Comparison of ENCODE assay signal across 8 cellular contexts in the genomic region with DNA sequence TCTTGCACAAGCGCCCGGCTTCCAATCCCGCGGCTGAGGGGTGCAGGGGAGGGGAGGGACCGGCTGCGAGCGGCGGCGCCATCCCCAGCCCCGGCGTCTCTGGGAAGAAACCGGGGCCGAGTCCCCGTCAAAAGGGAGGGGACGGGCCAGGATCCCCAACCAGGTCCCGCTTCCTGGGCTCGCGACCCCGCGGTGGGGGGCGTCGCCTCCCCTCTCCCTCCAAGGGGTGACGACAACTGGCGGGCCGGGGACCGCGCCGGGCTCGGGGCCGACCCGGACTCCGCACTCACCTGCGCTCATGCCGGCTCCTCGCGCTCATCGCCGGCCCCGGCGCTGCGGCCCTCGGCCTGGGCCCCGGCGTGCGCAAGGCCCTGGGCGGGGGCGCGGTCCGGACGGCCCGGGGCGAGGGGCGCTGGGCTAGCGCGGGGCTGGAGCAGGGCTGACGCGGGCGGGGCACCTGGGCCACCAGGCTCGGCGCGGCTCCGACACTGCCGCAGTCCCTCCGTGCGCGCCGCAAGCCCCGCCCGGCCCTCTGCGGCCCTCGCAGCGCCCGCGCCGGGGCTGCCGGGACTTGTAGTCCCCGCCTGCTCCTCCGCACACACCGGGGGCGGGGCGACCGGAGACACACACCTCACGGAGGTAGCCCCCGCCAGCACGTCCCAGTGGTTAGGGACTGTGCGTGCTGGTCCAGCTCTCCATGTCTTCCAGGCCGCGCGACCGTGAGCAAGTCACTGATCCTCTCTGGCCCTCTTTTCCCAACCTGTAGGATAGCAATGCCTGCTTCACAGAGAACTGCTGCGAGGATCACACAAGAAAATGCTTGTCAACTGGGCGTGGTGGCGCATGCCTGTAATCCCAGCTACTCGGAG. TPM values are rescaled to one million over a fixed set of nuclear protein-coding genes. Genes with fewer than 3 reads are reported as not detected.
DNase-seq lines count a peak whose midpoint lies in the region; ATAC-seq, FAIRE-seq and TF ChIP-seq lines count a peak whose summit lies in the region.

TSS of gene ATP13A2 (minus strand) at position 490 of the 869 bp plus-strand sequence. CDS start at position 300, 190 bp downstream.

- TF ChIP-seq RAD21 in A549 (conservative IDR thresholded peaks at IDR 0.05 in 1 of 2, IDR thresholded peaks at IDR 0.05 in 1 of 2): no peak

- peaks cover 20% of the 10 kb centered on the region for H3K4me1 Mint-ChIP-seq in activated CD4-positive, alpha-beta T cell treated with anti-CD3 and anti-CD28 coated beads for 36 hours
- peaks cover 62% of the 10 kb centered on the region for H3K4me1 Mint-ChIP-seq in chondrocyte (ENCODE audit: low read depth)

- H3K9me3 Mint-ChIP-seq in activated CD4-positive, alpha-beta T cell treated with anti-CD3 and anti-CD28 coated beads for 36 hours (ENCODE audit: low read depth): no peaks in the 10 kb centered on the region
- H3K9me3 Mint-ChIP-seq in chondrocyte (ENCODE audit: low read depth): no peaks in the 10 kb centered on the region

- H3K36me3 Mint-ChIP-seq in activated CD4-positive, alpha-beta T cell treated with anti-CD3 and anti-CD28 coated beads for 36 hours (ENCODE audit: low read depth): no peaks in the 10 kb centered on the region
- no peaks in the 10 kb centered on the region for H3K36me3 Mint-ChIP-seq in chondrocyte (ENCODE audit: low read depth)

- no peak for FAIRE-seq in A549 (lab: Jason Lieb, UNC)

- H3K4me2 ChIP-seq in A549: peak within 1 kb of the TSS; percentile 94

- H3K27ac ChIP-seq in A549: peak within 1 kb of the TSS; percentile 86 to 98

- H3K4me3 Mint-ChIP-seq in activated CD4-positive, alpha-beta T cell treated with anti-CD3 and anti-CD28 coated beads for 36 hours: peak within 1 kb of the TSS; percentile 79
- H3K4me3 Mint-ChIP-seq in chondrocyte (ENCODE audit: unreplicated experiment): peak within 1 kb of the TSS; percentile 77

- peak; percentile 67 to 71 for DNase-seq in A549 (ENCODE audit: low read depth in 1 of 2, low spot score in 1 of 2)
- peak; percentile 80 for DNase-seq in NCI-H2227 treated with DMSO at 0.1 percent for 48 hours (lab: John Stamatoyannopoulos, UW)
- DNase-seq in activated CD4-positive, alpha-beta T cell treated with anti-CD3 and anti-CD28 coated beads for 36 hours: peak; percentile 90
- DNase-seq in chondrocyte (ENCODE audit: low spot score): peak; percentile 91
- DNase-seq in kidney glomerular epithelial cell (lab: John Stamatoyannopoulos, UW): peak; percentile 41
- peak; percentile 50 to 67 for DNase-seq in stimulated activated CD4-positive, alpha-beta T cell treated with anti-CD3 and anti-CD28 coated beads, Interleukin-1b, Interleukin-23, amount 100 ng/mL, for 1 hour (ENCODE audit: low read depth in 2 of 2)

- peak; percentile 95 for ATAC-seq in A549
- ATAC-seq in GM18861 (IDR thresholded peaks at IDR 0.05; ENCODE audit: unreplicated experiment): peak; percentile 83
- ATAC-seq in HG03103 (IDR thresholded peaks at IDR 0.05; ENCODE audit: low read depth, unreplicated experiment): peak; percentile 86
- ATAC-seq in activated CD4-positive, alpha-beta T cell treated with anti-CD3 and anti-CD28 coated beads for 36 hours: peak; percentile 99

- CTCF ChIA-PET in A549 (lab: Yijun Ruan, JAX): interaction anchor here (1.5 kb wide), 1 partner anchor 9 kb away, joined by 3 read pairs; no protein-coding TSS in a partner anchor
- CTCF ChIA-PET in activated CD4-positive, alpha-beta T cell treated with anti-CD3 and anti-CD28 coated beads for 36 hours (lab: Charles Lee): no interaction called here

- 27% methylated on average over 3 of the region's 94 CpGs for WGBS in A549 (ENCODE audit: missing lambda C conversion rate)

- no peak for TF ChIP-seq EP300 in A549 (IDR thresholded peaks at IDR 0.05)

- peak within 1 kb of the TSS; percentile 55 for H3K27ac Mint-ChIP-seq in activated CD4-positive, alpha-beta T cell treated with anti-CD3 and anti-CD28 coated beads for 36 hours
- peak within 1 kb of the TSS; percentile 81 for H3K27ac Mint-ChIP-seq in chondrocyte (ENCODE audit: unreplicated experiment)

- no peaks in the 10 kb centered on the region for H3K9me3 ChIP-seq in A549

- H3K4me1 ChIP-seq in A549: peaks cover 16% of the 10 kb centered on the region; the same call in 2 of the 3 replicates

- H3K4me3 ChIP-seq in A549: peak within 1 kb of the TSS; percentile 94

- intact Hi-C loops in activated CD4-positive, alpha-beta T cell treated with anti-CD3 and anti-CD28 coated beads for 36 hours (cut with DNase I, micrococcal nuclease): loop anchor here (1.0 to 5.0 kb wide), 5 partner anchors 43 to 426 kb away; partner anchors contain the start of genes SDHB (in 2 of the 2) and RCC2 (in 1 of the 2)

- no peak for TF ChIP-seq CTCF in A549 (IDR thresholded peaks at IDR 0.05)
- TF ChIP-seq CTCF in chondrocyte (IDR thresholded peaks at IDR 0.05): no peak

- no peaks in the 10 kb centered on the region for H3K27me3 Mint-ChIP-seq in activated CD4-positive, alpha-beta T cell treated with anti-CD3 and anti-CD28 coated beads for 36 hours
- H3K27me3 Mint-ChIP-seq in chondrocyte (ENCODE audit: low read depth): no peaks in the 10 kb centered on the region

- TF ChIP-seq POLR2A in A549 (IDR thresholded peaks at IDR 0.05; ENCODE audit: low read length): peak; percentile 47

- POLR2A ChIA-PET in A549 (lab: Yijun Ruan, JAX): interaction anchor here (0.7 kb wide), 1 partner anchor 429 kb away, joined by 3 read pairs; no protein-coding TSS in a partner anchor
- POLR2A ChIA-PET in activated CD4-positive, alpha-beta T cell treated with anti-CD3 and anti-CD28 coated beads for 36 hours (lab: Charles Lee): no interaction called here

TF ChIP-seq in A549, 52 proteins besides CTCF, POLR2A, EP300 and RAD21:
- TF ChIP-seq MAX (IDR thresholded peaks at IDR 0.05): peak; percentile 23; the same call in 1 of the 2 replicates
- no peak for TF ChIP-seq BCL3 (IDR thresholded peaks at IDR 0.05)
- no peak for TF ChIP-seq HMGXB4 (CRISPR knock-in tag; IDR thresholded peaks at IDR 0.05; ENCODE audit: borderline replicate concordance)
- peak in 1 of 2 experiments; percentile 37; a peak in 1 of 5 replicates for TF ChIP-seq JUN (IDR thresholded peaks at IDR 0.05)

RNA-seq across cellular contexts. Expression of gene ATP13A2, which starts in this region (rescaled TPM):
- polyA plus RNA-seq in A549 (2011; rRNA removed) (7.9 and 11.7 TPM in 2 replicates), A549 (2017; fragmentation: RNase III; extraction: RNeasy Plus Mini Kit Qiagen cat#74134 plus additional on column Dnase treatment) (18.5 to 25.7 TPM (median 23.1 TPM) in 3 replicates)
- polyA plus RNA-seq in A549 (2012; cell fraction: cytosol; rRNA removed): 24.8 and 31.9 TPM in 2 replicates
- polyA plus RNA-seq in A549 (2012; cell fraction: nucleus; rRNA removed): 46.4 and 62.8 TPM in 2 replicates
- polyA minus RNA-seq in A549 (2011; rRNA and poly(A)+ RNA removed): 30.7 and 37.1 TPM in 2 replicates
- 10 to 100 TPM; 30.7 to 32.0 TPM for total RNA-seq in activated CD4-positive, alpha-beta T cell treated with anti-CD3 and anti-CD28 coated beads for 36 hours
- 52.1 to 60.8 TPM (median 54.4 TPM) in 3 replicates for total RNA-seq in chondrocyte

Comparison
In these comparisons a context has a peak if more than half of its experiments do, and no peak if none do; other contexts are left out.
1. Peak in every context shown above with its lines: DNase-seq, ATAC-seq, H3K4me3 ChIP-seq and H3K27ac ChIP-seq.
2. DNase-seq: peak in every context shown above with its lines; median percentile 91 in chondrocyte; 90 in activated CD4-positive, alpha-beta T cell treated with anti-CD3 and anti-CD28 coated beads for 36 hours; 80 in NCI-H2227 treated with DMSO at 0.1 percent for 48 hours; 69 in A549; 58 in stimulated activated CD4-positive, alpha-beta T cell treated with anti-CD3 and anti-CD28 coated beads, Interleukin-1b, Interleukin-23, amount 100 ng/mL, for 1 hour; 41 in kidney glomerular epithelial cell.